ENCODE assay signal across 1 cellular context in genomic region chr17:8248751-8249607, GRCh38.
TF ChIP-seq lines count a peak whose summit lies in the region.

A gene with protein sequence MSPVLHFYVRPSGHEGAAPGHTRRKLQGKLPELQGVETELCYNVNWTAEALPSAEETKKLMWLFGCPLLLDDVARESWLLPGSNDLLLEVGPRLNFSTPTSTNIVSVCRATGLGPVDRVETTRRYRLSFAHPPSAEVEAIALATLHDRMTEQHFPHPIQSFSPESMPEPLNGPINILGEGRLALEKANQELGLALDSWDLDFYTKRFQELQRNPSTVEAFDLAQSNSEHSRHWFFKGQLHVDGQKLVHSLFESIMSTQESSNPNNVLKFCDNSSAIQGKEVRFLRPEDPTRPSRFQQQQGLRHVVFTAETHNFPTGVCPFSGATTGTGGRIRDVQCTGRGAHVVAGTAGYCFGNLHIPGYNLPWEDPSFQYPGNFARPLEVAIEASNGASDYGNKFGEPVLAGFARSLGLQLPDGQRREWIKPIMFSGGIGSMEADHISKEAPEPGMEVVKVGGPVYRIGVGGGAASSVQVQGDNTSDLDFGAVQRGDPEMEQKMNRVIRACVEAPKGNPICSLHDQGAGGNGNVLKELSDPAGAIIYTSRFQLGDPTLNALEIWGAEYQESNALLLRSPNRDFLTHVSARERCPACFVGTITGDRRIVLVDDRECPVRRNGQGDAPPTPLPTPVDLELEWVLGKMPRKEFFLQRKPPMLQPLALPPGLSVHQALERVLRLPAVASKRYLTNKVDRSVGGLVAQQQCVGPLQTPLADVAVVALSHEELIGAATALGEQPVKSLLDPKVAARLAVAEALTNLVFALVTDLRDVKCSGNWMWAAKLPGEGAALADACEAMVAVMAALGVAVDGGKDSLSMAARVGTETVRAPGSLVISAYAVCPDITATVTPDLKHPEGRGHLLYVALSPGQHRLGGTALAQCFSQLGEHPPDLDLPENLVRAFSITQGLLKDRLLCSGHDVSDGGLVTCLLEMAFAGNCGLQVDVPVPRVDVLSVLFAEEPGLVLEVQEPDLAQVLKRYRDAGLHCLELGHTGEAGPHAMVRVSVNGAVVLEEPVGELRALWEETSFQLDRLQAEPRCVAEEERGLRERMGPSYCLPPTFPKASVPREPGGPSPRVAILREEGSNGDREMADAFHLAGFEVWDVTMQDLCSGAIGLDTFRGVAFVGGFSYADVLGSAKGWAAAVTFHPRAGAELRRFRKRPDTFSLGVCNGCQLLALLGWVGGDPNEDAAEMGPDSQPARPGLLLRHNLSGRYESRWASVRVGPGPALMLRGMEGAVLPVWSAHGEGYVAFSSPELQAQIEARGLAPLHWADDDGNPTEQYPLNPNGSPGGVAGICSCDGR (N-terminal part only) (plus strand): TSS chr17:8249289. CDS start chr17:8253938, 4,649 bp downstream.

TF ChIP-seq in GM12878, 131 proteins besides CTCF, POLR2A, EP300 and RAD21 (continued from another document and continues in another):
- peak; percentile 40 for TF ChIP-seq NR2F1 (conservative IDR thresholded peaks at IDR 0.05)
- TF ChIP-seq EZH2 (IDR thresholded peaks at IDR 0.05; ENCODE audit: borderline replicate concordance, control insufficient read depth, low read depth, low read length) = no peak
- no peak for TF ChIP-seq HDGF (IDR thresholded peaks at IDR 0.05)
- no peak for TF ChIP-seq CHD1 (IDR thresholded peaks at IDR 0.05; ENCODE audit: low read depth, low read length)
- no peak for TF ChIP-seq WRNIP1 (IDR thresholded peaks at IDR 0.05; ENCODE audit: borderline replicate concordance, low read depth, low read length)
- TF ChIP-seq CREB1 (IDR thresholded peaks at IDR 0.05; ENCODE audit: low read depth) = peak; percentile 99
- no peak for TF ChIP-seq MTA3 (IDR thresholded peaks at IDR 0.05; ENCODE audit: borderline replicate concordance, low read length)
- 0 out of 2 replicates have a peak, but pooled peaks have one; percentile 42 for TF ChIP-seq TCF3 (IDR thresholded peaks at IDR 0.05; ENCODE audit: borderline replicate concordance, insufficient read depth, low read depth, low read length)
- no peak for TF ChIP-seq EGR1 (IDR thresholded peaks at IDR 0.05; ENCODE audit: borderline replicate concordance in 1 of 2, low read depth in 2 of 2, low read length in 2 of 2)
- TF ChIP-seq HDAC6 (IDR thresholded peaks at IDR 0.05; ENCODE audit: unreplicated experiment) = no peak
- TF ChIP-seq FOXM1 (IDR thresholded peaks at IDR 0.05; ENCODE audit: low read depth, low read length) = no peak
- TF ChIP-seq HDAC2 (IDR thresholded peaks at IDR 0.05) = no peak
- TF ChIP-seq MAX (IDR thresholded peaks at IDR 0.05; ENCODE audit: low read depth, low read length) = peak; percentile 99
- TF ChIP-seq, protein P1, sequence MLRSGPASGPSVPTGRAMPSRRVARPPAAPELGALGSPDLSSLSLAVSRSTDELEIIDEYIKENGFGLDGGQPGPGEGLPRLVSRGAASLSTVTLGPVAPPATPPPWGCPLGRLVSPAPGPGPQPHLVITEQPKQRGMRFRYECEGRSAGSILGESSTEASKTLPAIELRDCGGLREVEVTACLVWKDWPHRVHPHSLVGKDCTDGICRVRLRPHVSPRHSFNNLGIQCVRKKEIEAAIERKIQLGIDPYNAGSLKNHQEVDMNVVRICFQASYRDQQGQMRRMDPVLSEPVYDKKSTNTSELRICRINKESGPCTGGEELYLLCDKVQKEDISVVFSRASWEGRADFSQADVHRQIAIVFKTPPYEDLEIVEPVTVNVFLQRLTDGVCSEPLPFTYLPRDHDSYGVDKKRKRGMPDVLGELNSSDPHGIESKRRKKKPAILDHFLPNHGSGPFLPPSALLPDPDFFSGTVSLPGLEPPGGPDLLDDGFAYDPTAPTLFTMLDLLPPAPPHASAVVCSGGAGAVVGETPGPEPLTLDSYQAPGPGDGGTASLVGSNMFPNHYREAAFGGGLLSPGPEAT (IDR thresholded peaks at IDR 0.05; ENCODE audit: low read depth) = peak; percentile 90
- no peak for TF ChIP-seq ZNF274 (IDR thresholded peaks at IDR 0.05; ENCODE audit: insufficient read depth, insufficient read length)
- peak; percentile 100 for TF ChIP-seq CREM (IDR thresholded peaks at IDR 0.05; ENCODE audit: low read depth)
- TF ChIP-seq MEF2A (IDR thresholded peaks at IDR 0.05; ENCODE audit: insufficient read depth, low read depth, low read length) = 0 out of 2 replicates have a peak, but pooled peaks have one; percentile 46
- TF ChIP-seq ZNF384 (IDR thresholded peaks at IDR 0.05; ENCODE audit: borderline replicate concordance, low read depth, low read length) = no peak
- no peak for TF ChIP-seq CBX3 (IDR thresholded peaks at IDR 0.05; ENCODE audit: borderline replicate concordance, low read depth)
- TF ChIP-seq REST (IDR thresholded peaks at IDR 0.05; ENCODE audit: low read depth, low read length) = no peak
- TF ChIP-seq, protein P2, sequence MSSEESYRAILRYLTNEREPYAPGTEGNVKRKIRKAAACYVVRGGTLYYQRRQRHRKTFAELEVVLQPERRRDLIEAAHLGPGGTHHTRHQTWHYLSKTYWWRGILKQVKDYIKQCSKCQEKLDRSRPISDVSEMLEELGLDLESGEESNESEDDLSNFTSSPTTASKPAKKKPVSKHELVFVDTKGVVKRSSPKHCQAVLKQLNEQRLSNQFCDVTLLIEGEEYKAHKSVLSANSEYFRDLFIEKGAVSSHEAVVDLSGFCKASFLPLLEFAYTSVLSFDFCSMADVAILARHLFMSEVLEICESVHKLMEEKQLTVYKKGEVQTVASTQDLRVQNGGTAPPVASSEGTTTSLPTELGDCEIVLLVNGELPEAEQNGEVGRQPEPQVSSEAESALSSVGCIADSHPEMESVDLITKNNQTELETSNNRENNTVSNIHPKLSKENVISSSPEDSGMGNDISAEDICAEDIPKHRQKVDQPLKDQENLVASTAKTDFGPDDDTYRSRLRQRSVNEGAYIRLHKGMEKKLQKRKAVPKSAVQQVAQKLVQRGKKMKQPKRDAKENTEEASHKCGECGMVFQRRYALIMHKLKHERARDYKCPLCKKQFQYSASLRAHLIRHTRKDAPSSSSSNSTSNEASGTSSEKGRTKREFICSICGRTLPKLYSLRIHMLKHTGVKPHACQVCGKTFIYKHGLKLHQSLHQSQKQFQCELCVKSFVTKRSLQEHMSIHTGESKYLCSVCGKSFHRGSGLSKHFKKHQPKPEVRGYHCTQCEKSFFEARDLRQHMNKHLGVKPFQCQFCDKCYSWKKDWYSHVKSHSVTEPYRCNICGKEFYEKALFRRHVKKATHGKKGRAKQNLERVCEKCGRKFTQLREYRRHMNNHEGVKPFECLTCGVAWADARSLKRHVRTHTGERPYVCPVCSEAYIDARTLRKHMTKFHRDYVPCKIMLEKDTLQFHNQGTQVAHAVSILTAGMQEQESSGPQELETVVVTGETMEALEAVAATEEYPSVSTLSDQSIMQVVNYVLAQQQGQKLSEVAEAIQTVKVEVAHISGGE (CRISPR knock-in tag; IDR thresholded peaks at IDR 0.05) = no peak
- no peak for TF ChIP-seq SIX5 (IDR thresholded peaks at IDR 0.05; ENCODE audit: low read depth, low read length, severe bottlenecking)
- TF ChIP-seq ZSCAN29 (IDR thresholded peaks at IDR 0.05) = no peak
- no peak for TF ChIP-seq ZZZ3 (IDR thresholded peaks at IDR 0.05; ENCODE audit: control insufficient read depth, insufficient read length, low read depth)
- TF ChIP-seq, protein P3, sequence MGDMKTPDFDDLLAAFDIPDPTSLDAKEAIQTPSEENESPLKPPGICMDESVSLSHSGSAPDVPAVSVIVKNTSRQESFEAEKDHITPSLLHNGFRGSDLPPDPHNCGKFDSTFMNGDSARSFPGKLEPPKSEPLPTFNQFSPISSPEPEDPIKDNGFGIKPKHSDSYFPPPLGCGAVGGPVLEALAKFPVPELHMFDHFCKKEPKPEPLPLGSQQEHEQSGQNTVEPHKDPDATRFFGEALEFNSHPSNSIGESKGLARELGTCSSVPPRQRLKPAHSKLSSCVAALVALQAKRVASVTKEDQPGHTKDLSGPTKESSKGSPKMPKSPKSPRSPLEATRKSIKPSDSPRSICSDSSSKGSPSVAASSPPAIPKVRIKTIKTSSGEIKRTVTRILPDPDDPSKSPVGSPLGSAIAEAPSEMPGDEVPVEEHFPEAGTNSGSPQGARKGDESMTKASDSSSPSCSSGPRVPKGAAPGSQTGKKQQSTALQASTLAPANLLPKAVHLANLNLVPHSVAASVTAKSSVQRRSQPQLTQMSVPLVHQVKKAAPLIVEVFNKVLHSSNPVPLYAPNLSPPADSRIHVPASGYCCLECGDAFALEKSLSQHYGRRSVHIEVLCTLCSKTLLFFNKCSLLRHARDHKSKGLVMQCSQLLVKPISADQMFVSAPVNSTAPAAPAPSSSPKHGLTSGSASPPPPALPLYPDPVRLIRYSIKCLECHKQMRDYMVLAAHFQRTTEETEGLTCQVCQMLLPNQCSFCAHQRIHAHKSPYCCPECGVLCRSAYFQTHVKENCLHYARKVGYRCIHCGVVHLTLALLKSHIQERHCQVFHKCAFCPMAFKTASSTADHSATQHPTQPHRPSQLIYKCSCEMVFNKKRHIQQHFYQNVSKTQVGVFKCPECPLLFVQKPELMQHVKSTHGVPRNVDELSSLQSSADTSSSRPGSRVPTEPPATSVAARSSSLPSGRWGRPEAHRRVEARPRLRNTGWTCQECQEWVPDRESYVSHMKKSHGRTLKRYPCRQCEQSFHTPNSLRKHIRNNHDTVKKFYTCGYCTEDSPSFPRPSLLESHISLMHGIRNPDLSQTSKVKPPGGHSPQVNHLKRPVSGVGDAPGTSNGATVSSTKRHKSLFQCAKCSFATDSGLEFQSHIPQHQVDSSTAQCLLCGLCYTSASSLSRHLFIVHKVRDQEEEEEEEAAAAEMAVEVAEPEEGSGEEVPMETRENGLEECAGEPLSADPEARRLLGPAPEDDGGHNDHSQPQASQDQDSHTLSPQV (IDR thresholded peaks at IDR 0.05) = no peak
- TF ChIP-seq IRF4 (IDR thresholded peaks at IDR 0.05; ENCODE audit: low read depth, low read length) = peak; percentile 57
- peak; percentile 26 for TF ChIP-seq E4F1 (IDR thresholded peaks at IDR 0.05; ENCODE audit: borderline replicate concordance, partially characterized antibody)
- TF ChIP-seq STAT3 (IDR thresholded peaks at IDR 0.05; ENCODE audit: low read depth, low read length) = no peak
- peak; percentile 87 for TF ChIP-seq ATF3 (IDR thresholded peaks at IDR 0.05; ENCODE audit: borderline replicate concordance, extremely low read depth, low read depth, low read length)
- TF ChIP-seq KDM1A (IDR thresholded peaks at IDR 0.05; ENCODE audit: borderline replicate concordance) = no peak
- no peak; the same call in 1 of the 2 replicates for TF ChIP-seq ASH2L (IDR thresholded peaks at IDR 0.05; ENCODE audit: borderline replicate concordance, low read depth)
- TF ChIP-seq RELA (IDR thresholded peaks at IDR 0.05; ENCODE audit: borderline replicate concordance, partially characterized antibody) = peak; percentile 78
- TF ChIP-seq MYC (IDR thresholded peaks at IDR 0.05; ENCODE audit: insufficient read depth, insufficient read length, insufficient replicate concordance, low read length, severe bottlenecking) = peak; percentile 98
